12 cellular contexts compared by ENCODE assay signal in genomic region chr12:131389051-131390013, GRCh38.
A peak's percentile ranks its signal among the peaks of the same experiment; 100 is the strongest.
DNase-seq lines count a peak whose midpoint lies in the region; ATAC-seq and TF ChIP-seq lines count a peak whose summit lies in the region.
"Had no signal": no experiment of that assay in that cellular context is flagged by ENCODE, and none has a peak within 500 bp of the region (broad histone marks: within the 10 kb centered on the region; RNA-seq: fewer than 3 reads in every experiment).

No MANE protein-coding gene starts in this region.

- intact Hi-C loops in lower lobe of right lung (cut with DNase I) = no loop called here
- intact Hi-C loops in CD4-positive, alpha-beta memory T cell (cut with micrococcal nuclease) = no loop called here

- no peak overlapping the region for H3K4me3 Mint-ChIP-seq in CD4-positive, alpha-beta memory T cell
- H3K4me3 Mint-ChIP-seq: CD14-positive monocyte had no signal

- H3K27ac ChIP-seq in caudate nucleus (ENCODE audit: low read depth, low read length) = peak overlapping the region; percentile 19
- H3K27ac ChIP-seq in lower lobe of right lung = no peak overlapping the region
- H3K27ac ChIP-seq in trophoblast cell (ENCODE audit: low read depth, low read length) = no peak overlapping the region
- H3K27ac ChIP-seq in CD4-positive, alpha-beta memory T cell (ENCODE audit: low read depth, low read length) = no peak overlapping the region
- H3K27ac ChIP-seq: 22Rv1, HL-60 had no signal

- WGBS in trophoblast cell (ENCODE audit: extremely low coverage, insufficient coverage, insufficient read length) = no CpG with 5 or more reads among the region's 11 CpGs

- H3K18ac ChIP-seq in trophoblast cell (ENCODE audit: low read length) = no peak overlapping the region

- H2BK12ac ChIP-seq in trophoblast cell (ENCODE audit: low read length) = no peak overlapping the region

- no peak overlapping the region for H4K8ac ChIP-seq in trophoblast cell (ENCODE audit: low read depth, low read length)

- no peak overlapping the region for H2BK120ac ChIP-seq in trophoblast cell (ENCODE audit: insufficient read depth, low read length, poor library complexity)

- H3K79me1 ChIP-seq in trophoblast cell (ENCODE audit: low read length) = no peaks in the 10 kb centered on the region

- H3K36me3 ChIP-seq in H7 (replicated peaks; ENCODE audit: control insufficient read depth, insufficient read depth, low read length) (no peaks in the 10 kb centered on the region), lower lobe of right lung (no peaks in the 10 kb centered on the region), trophoblast cell (ENCODE audit: control insufficient read depth in 1 of 2, insufficient read depth in 2 of 2, low read length in 2 of 2) (no peaks in the 10 kb centered on the region)
- no peaks in the 10 kb centered on the region for H3K36me3 ChIP-seq in CD4-positive, alpha-beta memory T cell (ENCODE audit: insufficient read depth, low read length)

- peak; percentile 12 for ATAC-seq in esophagus mucosa
- ATAC-seq in lower lobe of right lung = no peak

- DNase-seq in H7 = peak; percentile 28
- DNase-seq in caudate nucleus (lab: John Stamatoyannopoulos, UW) = no peak
- DNase-seq in lower lobe of right lung = peak; percentile 27
- DNase-seq in activated CD4-positive, alpha-beta T cell treated with anti-CD3 and anti-CD28 coated beads, Interleukin-2, amount 50 U/mL, for 1 hour = no peak
- DNase-seq in retina = no peak
- DNase-seq in trophoblast cell = no peak
- DNase-seq in CD4-positive, alpha-beta memory T cell = no peak
- DNase-seq: GF-D8 had no signal

- H3K9ac ChIP-seq in trophoblast cell (ENCODE audit: low read length) = no peak overlapping the region

- H3K4me1 ChIP-seq in lower lobe of right lung (no peaks in the 10 kb centered on the region), trophoblast cell (ENCODE audit: control insufficient read depth in 1 of 2, insufficient read depth in 2 of 2, low read length in 2 of 2) (no peaks in the 10 kb centered on the region)
- no peaks in the 10 kb centered on the region for H3K4me1 ChIP-seq in CD4-positive, alpha-beta memory T cell (ENCODE audit: insufficient read depth, low read length)

- no peak for TF ChIP-seq CTCF in lower lobe of right lung (IDR thresholded peaks at IDR 0.05)

- no peak overlapping the region for H2BK5ac ChIP-seq in trophoblast cell (ENCODE audit: low read depth, low read length, poor library complexity)

- no peaks in the 10 kb centered on the region for H3K4me1 Mint-ChIP-seq in CD4-positive, alpha-beta memory T cell
- H3K4me1 Mint-ChIP-seq: CD14-positive monocyte had no signal

- no peaks in the 10 kb centered on the region for H3K36me3 Mint-ChIP-seq in CD4-positive, alpha-beta memory T cell
- H3K36me3 Mint-ChIP-seq: CD14-positive monocyte had no signal

- H3K27me3 Mint-ChIP-seq in CD4-positive, alpha-beta memory T cell = peaks cover 3 to 11% of the 10 kb centered on the region in 2 donors

- no peaks in the 10 kb centered on the region for H3K27me3 ChIP-seq in H7 (ENCODE audit: control insufficient read depth, insufficient read depth, low read length)
- peaks cover 31% of the 10 kb centered on the region for H3K27me3 ChIP-seq in lower lobe of right lung (ENCODE audit: low read depth)
- no peaks in the 10 kb centered on the region for H3K27me3 ChIP-seq in trophoblast cell (ENCODE audit: insufficient read depth, low read length)
- H3K27me3 ChIP-seq in CD4-positive, alpha-beta memory T cell (ENCODE audit: insufficient read depth, low read length) = no peaks in the 10 kb centered on the region

- no peaks in the 10 kb centered on the region for H3K79me2 ChIP-seq in trophoblast cell (ENCODE audit: control insufficient read depth, insufficient read depth, low read length, poor library complexity)

- H4K12ac ChIP-seq in trophoblast cell (ENCODE audit: low read depth, low read length) = no peak overlapping the region

- no peak overlapping the region for H3K23ac ChIP-seq in trophoblast cell (ENCODE audit: low read length)

- CTCF ChIA-PET in CD4-positive, alpha-beta memory T cell (lab: Charles Lee; ENCODE audit: partially characterized antibody) = no interaction called here

- H3K27ac Mint-ChIP-seq in CD4-positive, alpha-beta memory T cell = peak overlapping the region in 1 of 7 donors; percentile 23

- H2AK5ac ChIP-seq in trophoblast cell (ENCODE audit: low read length) = no peak overlapping the region

- no peak overlapping the region for H4K91ac ChIP-seq in trophoblast cell (ENCODE audit: low read depth, low read length)

- no peak overlapping the region for H3K4me2 ChIP-seq in trophoblast cell (ENCODE audit: low read length)

- H3K9me3 ChIP-seq in lower lobe of right lung (no peaks in the 10 kb centered on the region), trophoblast cell (ENCODE audit: insufficient read depth, low read depth, low read length) (no peaks in the 10 kb centered on the region)
- H3K9me3 ChIP-seq in CD4-positive, alpha-beta memory T cell (ENCODE audit: control insufficient read depth in 1 of 2, low read length in 2 of 2) = no peaks in the 10 kb centered on the region

- no peak overlapping the region for H3K14ac ChIP-seq in trophoblast cell (ENCODE audit: low read length)

- no peak overlapping the region for H3K4ac ChIP-seq in trophoblast cell (ENCODE audit: low read depth, low read length)

- POLR2A ChIA-PET in CD4-positive, alpha-beta memory T cell (lab: Charles Lee; ENCODE audit: partially characterized antibody) = no interaction called here

- peaks cover 0 to 5% (median 0%) of the 10 kb centered on the region in 8 donors for H3K9me3 Mint-ChIP-seq in CD4-positive, alpha-beta memory T cell
- H3K9me3 Mint-ChIP-seq: CD14-positive monocyte had no signal

- no peak overlapping the region for H3K4me3 ChIP-seq in H7 (ENCODE audit: insufficient read depth, low read depth, low read length)
- H3K4me3 ChIP-seq in lower lobe of right lung = no peak overlapping the region
- H3K4me3 ChIP-seq in trophoblast cell (ENCODE audit: low read depth, low read length) = no peak overlapping the region
- no peak overlapping the region for H3K4me3 ChIP-seq in CD4-positive, alpha-beta memory T cell (ENCODE audit: low read length in 2 of 2)

- no peak overlapping the region for H2AFZ ChIP-seq in trophoblast cell (ENCODE audit: insufficient read depth, low read length, poor library complexity)

Comparison
In these comparisons a context has a peak if more than half of its experiments do, and no peak if none do; other contexts are left out.
1. DNase-seq: peak in H7 (single experiment) and lower lobe of right lung (single experiment); none in caudate nucleus (0 of 61), activated CD4-positive, alpha-beta T cell treated with anti-CD3 and anti-CD28 coated beads, Interleukin-2, amount 50 U/mL, for 1 hour (single experiment), retina (single experiment), trophoblast cell (0 of 2) and CD4-positive, alpha-beta memory T cell (0 of 5).